1 cellular context compared by ENCODE assay signal in the genomic region with DNA sequence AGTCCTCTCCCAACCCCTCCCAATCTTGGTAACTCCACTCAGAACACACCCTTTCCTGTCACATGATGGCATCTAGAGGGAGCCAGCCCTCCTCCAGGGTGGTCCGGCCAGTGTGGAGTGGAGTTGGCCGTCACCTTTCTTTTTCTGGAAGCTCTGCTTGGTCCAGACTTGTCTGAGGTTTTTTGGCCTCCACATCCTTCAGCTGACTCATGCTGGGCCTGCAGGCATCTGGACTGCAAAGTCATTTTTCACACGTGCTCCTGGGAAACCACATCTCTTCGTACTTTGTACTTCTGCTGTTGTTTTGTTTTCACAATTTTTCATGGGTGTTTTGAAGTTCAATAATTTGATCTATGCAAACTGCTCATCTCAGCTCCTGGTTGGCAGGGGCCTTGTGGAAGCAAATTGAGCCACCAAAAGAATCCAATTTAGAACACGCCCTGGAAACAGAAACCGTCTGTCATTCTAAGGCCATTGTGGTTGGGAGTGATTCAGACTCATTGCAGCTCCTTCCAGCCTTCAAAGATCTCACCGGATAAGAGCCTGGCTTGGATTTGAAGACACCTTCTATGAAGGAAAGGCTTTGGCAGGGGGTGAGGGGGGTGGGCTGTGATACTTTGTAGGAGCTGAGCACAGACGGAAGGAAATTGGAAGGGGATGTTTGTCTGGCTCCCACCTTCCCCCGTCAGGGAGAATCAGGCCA.
TF ChIP-seq lines count a peak whose summit lies in the region.

No MANE protein-coding gene starts in this region.

TF ChIP-seq in K562, 482 proteins besides CTCF, POLR2A, EP300 and RAD21 (continued from another document and continues in another):
- TF ChIP-seq, protein P1, sequence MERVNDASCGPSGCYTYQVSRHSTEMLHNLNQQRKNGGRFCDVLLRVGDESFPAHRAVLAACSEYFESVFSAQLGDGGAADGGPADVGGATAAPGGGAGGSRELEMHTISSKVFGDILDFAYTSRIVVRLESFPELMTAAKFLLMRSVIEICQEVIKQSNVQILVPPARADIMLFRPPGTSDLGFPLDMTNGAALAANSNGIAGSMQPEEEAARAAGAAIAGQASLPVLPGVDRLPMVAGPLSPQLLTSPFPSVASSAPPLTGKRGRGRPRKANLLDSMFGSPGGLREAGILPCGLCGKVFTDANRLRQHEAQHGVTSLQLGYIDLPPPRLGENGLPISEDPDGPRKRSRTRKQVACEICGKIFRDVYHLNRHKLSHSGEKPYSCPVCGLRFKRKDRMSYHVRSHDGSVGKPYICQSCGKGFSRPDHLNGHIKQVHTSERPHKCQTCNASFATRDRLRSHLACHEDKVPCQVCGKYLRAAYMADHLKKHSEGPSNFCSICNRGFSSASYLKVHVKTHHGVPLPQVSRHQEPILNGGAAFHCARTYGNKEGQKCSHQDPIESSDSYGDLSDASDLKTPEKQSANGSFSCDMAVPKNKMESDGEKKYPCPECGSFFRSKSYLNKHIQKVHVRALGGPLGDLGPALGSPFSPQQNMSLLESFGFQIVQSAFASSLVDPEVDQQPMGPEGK (CRISPR knock-in tag; IDR thresholded peaks at IDR 0.05; ENCODE audit: borderline replicate concordance): no peak
- TF ChIP-seq SUPT5H (IDR thresholded peaks at IDR 0.05) (no peak), MAFK (IDR thresholded peaks at IDR 0.05; ENCODE audit: low read length) (peak; percentile 77), U2AF2 (optimal IDR thresholded peaks at IDR 0.05; ENCODE audit: low read depth, low read length) (no peak), POLR2AphosphoS2 (IDR thresholded peaks at IDR 0.05; ENCODE audit: low read length) (no peak), NBN (IDR thresholded peaks at IDR 0.05; ENCODE audit: low read depth) (peak; percentile 73; the same call in 1 of the 2 replicates), ETV1 (tag; conservative IDR thresholded peaks at IDR 0.05; ENCODE audit: low read depth) (no peak; the same call in 1 of the 2 replicates), CHCHD3 (CRISPR knock-in tag; IDR thresholded peaks at IDR 0.05) (no peak), TAL1 (IDR thresholded peaks at IDR 0.05) (no peak), PHF21A (IDR thresholded peaks at IDR 0.05; ENCODE audit: borderline replicate concordance, low read depth) (no peak), ZFX (CRISPR knock-in tag; IDR thresholded peaks at IDR 0.05) (peak; percentile 60), DPF2 (IDR thresholded peaks at IDR 0.05) (peak; percentile 89), TRIM28 (IDR thresholded peaks at IDR 0.05) (0 out of 2 replicates have a peak, but pooled peaks have one; percentile 9), NFIC (IDR thresholded peaks at IDR 0.05) (0 out of 2 replicates have a peak, but pooled peaks have one; percentile 4), PRPF4 (IDR thresholded peaks at IDR 0.05; ENCODE audit: insufficient read depth, low read depth, low read length, poor library complexity, severe bottlenecking) (no peak), BACH1 (tag; IDR thresholded peaks at IDR 0.05) (peak; percentile 94), KLF1 (tag; IDR thresholded peaks at IDR 0.05) (peak; percentile 54; the same call in 1 of the 2 replicates), MAFF (IDR thresholded peaks at IDR 0.05; ENCODE audit: low read length) (peak; percentile 72), RBM22 (IDR thresholded peaks at IDR 0.05; ENCODE audit: low read depth, low read length, poor library complexity, severe bottlenecking) (no peak)
- TF ChIP-seq, protein P2, sequence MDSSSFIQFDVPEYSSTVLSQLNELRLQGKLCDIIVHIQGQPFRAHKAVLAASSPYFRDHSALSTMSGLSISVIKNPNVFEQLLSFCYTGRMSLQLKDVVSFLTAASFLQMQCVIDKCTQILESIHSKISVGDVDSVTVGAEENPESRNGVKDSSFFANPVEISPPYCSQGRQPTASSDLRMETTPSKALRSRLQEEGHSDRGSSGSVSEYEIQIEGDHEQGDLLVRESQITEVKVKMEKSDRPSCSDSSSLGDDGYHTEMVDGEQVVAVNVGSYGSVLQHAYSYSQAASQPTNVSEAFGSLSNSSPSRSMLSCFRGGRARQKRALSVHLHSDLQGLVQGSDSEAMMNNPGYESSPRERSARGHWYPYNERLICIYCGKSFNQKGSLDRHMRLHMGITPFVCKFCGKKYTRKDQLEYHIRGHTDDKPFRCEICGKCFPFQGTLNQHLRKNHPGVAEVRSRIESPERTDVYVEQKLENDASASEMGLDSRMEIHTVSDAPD (CRISPR knock-in tag; IDR thresholded peaks at IDR 0.05): no peak
- TF ChIP-seq, protein P3, sequence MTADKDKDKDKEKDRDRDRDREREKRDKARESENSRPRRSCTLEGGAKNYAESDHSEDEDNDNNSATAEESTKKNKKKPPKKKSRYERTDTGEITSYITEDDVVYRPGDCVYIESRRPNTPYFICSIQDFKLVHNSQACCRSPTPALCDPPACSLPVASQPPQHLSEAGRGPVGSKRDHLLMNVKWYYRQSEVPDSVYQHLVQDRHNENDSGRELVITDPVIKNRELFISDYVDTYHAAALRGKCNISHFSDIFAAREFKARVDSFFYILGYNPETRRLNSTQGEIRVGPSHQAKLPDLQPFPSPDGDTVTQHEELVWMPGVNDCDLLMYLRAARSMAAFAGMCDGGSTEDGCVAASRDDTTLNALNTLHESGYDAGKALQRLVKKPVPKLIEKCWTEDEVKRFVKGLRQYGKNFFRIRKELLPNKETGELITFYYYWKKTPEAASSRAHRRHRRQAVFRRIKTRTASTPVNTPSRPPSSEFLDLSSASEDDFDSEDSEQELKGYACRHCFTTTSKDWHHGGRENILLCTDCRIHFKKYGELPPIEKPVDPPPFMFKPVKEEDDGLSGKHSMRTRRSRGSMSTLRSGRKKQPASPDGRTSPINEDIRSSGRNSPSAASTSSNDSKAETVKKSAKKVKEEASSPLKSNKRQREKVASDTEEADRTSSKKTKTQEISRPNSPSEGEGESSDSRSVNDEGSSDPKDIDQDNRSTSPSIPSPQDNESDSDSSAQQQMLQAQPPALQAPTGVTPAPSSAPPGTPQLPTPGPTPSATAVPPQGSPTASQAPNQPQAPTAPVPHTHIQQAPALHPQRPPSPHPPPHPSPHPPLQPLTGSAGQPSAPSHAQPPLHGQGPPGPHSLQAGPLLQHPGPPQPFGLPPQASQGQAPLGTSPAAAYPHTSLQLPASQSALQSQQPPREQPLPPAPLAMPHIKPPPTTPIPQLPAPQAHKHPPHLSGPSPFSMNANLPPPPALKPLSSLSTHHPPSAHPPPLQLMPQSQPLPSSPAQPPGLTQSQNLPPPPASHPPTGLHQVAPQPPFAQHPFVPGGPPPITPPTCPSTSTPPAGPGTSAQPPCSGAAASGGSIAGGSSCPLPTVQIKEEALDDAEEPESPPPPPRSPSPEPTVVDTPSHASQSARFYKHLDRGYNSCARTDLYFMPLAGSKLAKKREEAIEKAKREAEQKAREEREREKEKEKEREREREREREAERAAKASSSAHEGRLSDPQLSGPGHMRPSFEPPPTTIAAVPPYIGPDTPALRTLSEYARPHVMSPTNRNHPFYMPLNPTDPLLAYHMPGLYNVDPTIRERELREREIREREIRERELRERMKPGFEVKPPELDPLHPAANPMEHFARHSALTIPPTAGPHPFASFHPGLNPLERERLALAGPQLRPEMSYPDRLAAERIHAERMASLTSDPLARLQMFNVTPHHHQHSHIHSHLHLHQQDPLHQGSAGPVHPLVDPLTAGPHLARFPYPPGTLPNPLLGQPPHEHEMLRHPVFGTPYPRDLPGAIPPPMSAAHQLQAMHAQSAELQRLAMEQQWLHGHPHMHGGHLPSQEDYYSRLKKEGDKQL (CRISPR knock-in tag; IDR thresholded peaks at IDR 0.05; ENCODE audit: borderline replicate concordance): no peak
- TF ChIP-seq, protein P4, sequence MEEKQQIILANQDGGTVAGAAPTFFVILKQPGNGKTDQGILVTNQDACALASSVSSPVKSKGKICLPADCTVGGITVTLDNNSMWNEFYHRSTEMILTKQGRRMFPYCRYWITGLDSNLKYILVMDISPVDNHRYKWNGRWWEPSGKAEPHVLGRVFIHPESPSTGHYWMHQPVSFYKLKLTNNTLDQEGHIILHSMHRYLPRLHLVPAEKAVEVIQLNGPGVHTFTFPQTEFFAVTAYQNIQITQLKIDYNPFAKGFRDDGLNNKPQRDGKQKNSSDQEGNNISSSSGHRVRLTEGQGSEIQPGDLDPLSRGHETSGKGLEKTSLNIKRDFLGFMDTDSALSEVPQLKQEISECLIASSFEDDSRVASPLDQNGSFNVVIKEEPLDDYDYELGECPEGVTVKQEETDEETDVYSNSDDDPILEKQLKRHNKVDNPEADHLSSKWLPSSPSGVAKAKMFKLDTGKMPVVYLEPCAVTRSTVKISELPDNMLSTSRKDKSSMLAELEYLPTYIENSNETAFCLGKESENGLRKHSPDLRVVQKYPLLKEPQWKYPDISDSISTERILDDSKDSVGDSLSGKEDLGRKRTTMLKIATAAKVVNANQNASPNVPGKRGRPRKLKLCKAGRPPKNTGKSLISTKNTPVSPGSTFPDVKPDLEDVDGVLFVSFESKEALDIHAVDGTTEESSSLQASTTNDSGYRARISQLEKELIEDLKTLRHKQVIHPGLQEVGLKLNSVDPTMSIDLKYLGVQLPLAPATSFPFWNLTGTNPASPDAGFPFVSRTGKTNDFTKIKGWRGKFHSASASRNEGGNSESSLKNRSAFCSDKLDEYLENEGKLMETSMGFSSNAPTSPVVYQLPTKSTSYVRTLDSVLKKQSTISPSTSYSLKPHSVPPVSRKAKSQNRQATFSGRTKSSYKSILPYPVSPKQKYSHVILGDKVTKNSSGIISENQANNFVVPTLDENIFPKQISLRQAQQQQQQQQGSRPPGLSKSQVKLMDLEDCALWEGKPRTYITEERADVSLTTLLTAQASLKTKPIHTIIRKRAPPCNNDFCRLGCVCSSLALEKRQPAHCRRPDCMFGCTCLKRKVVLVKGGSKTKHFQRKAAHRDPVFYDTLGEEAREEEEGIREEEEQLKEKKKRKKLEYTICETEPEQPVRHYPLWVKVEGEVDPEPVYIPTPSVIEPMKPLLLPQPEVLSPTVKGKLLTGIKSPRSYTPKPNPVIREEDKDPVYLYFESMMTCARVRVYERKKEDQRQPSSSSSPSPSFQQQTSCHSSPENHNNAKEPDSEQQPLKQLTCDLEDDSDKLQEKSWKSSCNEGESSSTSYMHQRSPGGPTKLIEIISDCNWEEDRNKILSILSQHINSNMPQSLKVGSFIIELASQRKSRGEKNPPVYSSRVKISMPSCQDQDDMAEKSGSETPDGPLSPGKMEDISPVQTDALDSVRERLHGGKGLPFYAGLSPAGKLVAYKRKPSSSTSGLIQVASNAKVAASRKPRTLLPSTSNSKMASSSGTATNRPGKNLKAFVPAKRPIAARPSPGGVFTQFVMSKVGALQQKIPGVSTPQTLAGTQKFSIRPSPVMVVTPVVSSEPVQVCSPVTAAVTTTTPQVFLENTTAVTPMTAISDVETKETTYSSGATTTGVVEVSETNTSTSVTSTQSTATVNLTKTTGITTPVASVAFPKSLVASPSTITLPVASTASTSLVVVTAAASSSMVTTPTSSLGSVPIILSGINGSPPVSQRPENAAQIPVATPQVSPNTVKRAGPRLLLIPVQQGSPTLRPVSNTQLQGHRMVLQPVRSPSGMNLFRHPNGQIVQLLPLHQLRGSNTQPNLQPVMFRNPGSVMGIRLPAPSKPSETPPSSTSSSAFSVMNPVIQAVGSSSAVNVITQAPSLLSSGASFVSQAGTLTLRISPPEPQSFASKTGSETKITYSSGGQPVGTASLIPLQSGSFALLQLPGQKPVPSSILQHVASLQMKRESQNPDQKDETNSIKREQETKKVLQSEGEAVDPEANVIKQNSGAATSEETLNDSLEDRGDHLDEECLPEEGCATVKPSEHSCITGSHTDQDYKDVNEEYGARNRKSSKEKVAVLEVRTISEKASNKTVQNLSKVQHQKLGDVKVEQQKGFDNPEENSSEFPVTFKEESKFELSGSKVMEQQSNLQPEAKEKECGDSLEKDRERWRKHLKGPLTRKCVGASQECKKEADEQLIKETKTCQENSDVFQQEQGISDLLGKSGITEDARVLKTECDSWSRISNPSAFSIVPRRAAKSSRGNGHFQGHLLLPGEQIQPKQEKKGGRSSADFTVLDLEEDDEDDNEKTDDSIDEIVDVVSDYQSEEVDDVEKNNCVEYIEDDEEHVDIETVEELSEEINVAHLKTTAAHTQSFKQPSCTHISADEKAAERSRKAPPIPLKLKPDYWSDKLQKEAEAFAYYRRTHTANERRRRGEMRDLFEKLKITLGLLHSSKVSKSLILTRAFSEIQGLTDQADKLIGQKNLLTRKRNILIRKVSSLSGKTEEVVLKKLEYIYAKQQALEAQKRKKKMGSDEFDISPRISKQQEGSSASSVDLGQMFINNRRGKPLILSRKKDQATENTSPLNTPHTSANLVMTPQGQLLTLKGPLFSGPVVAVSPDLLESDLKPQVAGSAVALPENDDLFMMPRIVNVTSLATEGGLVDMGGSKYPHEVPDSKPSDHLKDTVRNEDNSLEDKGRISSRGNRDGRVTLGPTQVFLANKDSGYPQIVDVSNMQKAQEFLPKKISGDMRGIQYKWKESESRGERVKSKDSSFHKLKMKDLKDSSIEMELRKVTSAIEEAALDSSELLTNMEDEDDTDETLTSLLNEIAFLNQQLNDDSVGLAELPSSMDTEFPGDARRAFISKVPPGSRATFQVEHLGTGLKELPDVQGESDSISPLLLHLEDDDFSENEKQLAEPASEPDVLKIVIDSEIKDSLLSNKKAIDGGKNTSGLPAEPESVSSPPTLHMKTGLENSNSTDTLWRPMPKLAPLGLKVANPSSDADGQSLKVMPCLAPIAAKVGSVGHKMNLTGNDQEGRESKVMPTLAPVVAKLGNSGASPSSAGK (IDR thresholded peaks at IDR 0.05): peak; percentile 97
- TF ChIP-seq, protein P5, sequence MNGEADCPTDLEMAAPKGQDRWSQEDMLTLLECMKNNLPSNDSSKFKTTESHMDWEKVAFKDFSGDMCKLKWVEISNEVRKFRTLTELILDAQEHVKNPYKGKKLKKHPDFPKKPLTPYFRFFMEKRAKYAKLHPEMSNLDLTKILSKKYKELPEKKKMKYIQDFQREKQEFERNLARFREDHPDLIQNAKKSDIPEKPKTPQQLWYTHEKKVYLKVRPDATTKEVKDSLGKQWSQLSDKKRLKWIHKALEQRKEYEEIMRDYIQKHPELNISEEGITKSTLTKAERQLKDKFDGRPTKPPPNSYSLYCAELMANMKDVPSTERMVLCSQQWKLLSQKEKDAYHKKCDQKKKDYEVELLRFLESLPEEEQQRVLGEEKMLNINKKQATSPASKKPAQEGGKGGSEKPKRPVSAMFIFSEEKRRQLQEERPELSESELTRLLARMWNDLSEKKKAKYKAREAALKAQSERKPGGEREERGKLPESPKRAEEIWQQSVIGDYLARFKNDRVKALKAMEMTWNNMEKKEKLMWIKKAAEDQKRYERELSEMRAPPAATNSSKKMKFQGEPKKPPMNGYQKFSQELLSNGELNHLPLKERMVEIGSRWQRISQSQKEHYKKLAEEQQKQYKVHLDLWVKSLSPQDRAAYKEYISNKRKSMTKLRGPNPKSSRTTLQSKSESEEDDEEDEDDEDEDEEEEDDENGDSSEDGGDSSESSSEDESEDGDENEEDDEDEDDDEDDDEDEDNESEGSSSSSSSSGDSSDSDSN (IDR thresholded peaks at IDR 0.05; ENCODE audit: borderline replicate concordance in 1 of 2, low read depth in 2 of 2, low read length in 2 of 2): no peak
